In genomic region chr5:125336401-125336800, GRCh38 we compare ENCODE assay signal across 20 cellular contexts.
DNase-seq lines count a peak whose midpoint lies in the region; ATAC-seq, FAIRE-seq and TF ChIP-seq lines count a peak whose summit lies in the region.
"Had no signal": no experiment of that assay in that cellular context is flagged by ENCODE, and none has a peak within 500 bp of the region (broad histone marks: within the 10 kb centered on the region; RNA-seq: fewer than 3 reads in every experiment).

No MANE protein-coding gene starts in this region.

- H3K27me3 ChIP-seq in H1 (replicated peaks in 1 of 4; ENCODE audit: control insufficient read depth in 3 of 4, extremely low read depth in 1 of 4, insufficient read depth in 3 of 4, low read length in 3 of 4) (no peaks in the 10 kb centered on the region), neuronal stem cell (ENCODE audit: control insufficient read depth in 3 of 3, insufficient read depth in 3 of 3, low read depth in 1 of 3, low read length in 3 of 3) (no peaks in the 10 kb centered on the region)

- no peak overlapping the region for H4K5ac ChIP-seq in H1 (ENCODE audit: insufficient read length, low read depth, low read length)

- no peak for TF ChIP-seq CTCF in A549 (IDR thresholded peaks at IDR 0.05)
- no peak for TF ChIP-seq CTCF in H1 (IDR thresholded peaks at IDR 0.05; ENCODE audit: control extremely low read depth in 1 of 3, insufficient read depth in 1 of 3, low read depth in 1 of 3, low read length in 3 of 3)

- H2AFZ ChIP-seq in H1 (ENCODE audit: low read length) (peak overlapping the region; percentile 42; the same call in 1 of the 2 replicates), neuronal stem cell (ENCODE audit: low read length) (peak overlapping the region; percentile 73)

- no peak for TF ChIP-seq RAD21 in A549 (conservative IDR thresholded peaks at IDR 0.05 in 1 of 2, IDR thresholded peaks at IDR 0.05 in 1 of 2)
- no peak for TF ChIP-seq RAD21 in H1 (IDR thresholded peaks at IDR 0.05 in 1 of 2, conservative IDR thresholded peaks at IDR 0.05 in 1 of 2; ENCODE audit: low read depth in 2 of 2, low read length in 2 of 2)

- no peak overlapping the region for H4K91ac ChIP-seq in H1 (replicated peaks; ENCODE audit: insufficient read length, low read length)
- H4K91ac ChIP-seq in neuronal stem cell (ENCODE audit: low read depth, low read length, poor library complexity), result no peak overlapping the region

- H3K4me2 ChIP-seq in A549, result no peak overlapping the region
- no peak overlapping the region for H3K4me2 ChIP-seq in H1 (ENCODE audit: insufficient read depth in 1 of 2, low read depth in 2 of 2, low read length in 2 of 2)
- H3K4me2 ChIP-seq in neuronal stem cell (ENCODE audit: insufficient read depth, low read length, poor library complexity, severe bottlenecking), result no peak overlapping the region

- H2BK120ac ChIP-seq in H1 (replicated peaks; ENCODE audit: low read depth, low read length) (no peak overlapping the region), neuronal stem cell (ENCODE audit: low read depth, low read length) (no peak overlapping the region)

- no peak overlapping the region for H3K27ac ChIP-seq in A549
- no peak overlapping the region for H3K27ac ChIP-seq in H1 (ENCODE audit: low read depth, low read length)
- no peak overlapping the region for H3K27ac ChIP-seq in neuronal stem cell (replicated peaks; ENCODE audit: low read length)

- no peaks in the 10 kb centered on the region for H3K79me2 ChIP-seq in H1 (ENCODE audit: control insufficient read depth in 1 of 2, insufficient read depth in 2 of 2, low read length in 2 of 2)

- no peak overlapping the region for H3K56ac ChIP-seq in H1 (replicated peaks; ENCODE audit: insufficient read length, low read depth, low read length)

- FAIRE-seq in A549 (lab: Jason Lieb, UNC) (peak; percentile 7), H1 (lab: Jason Lieb, UNC) (no peak)
- FAIRE-seq: GM12891, GM18507, H54, HepG2, RCC 7860 had no signal

- H3K14ac ChIP-seq in H1 (ENCODE audit: insufficient read length), result no peak overlapping the region
- H3K14ac ChIP-seq in neuronal stem cell (ENCODE audit: low read length), result no peak overlapping the region

- WGBS in A549 (ENCODE audit: missing lambda C conversion rate), result 4% methylated on average over 2 of the region's 2 CpGs
- 50% methylated on average over 2 of the region's 2 CpGs; no CpG with 5 or more reads in 1 of the 2 experiments for WGBS in H1 (ENCODE audit: extremely low coverage in 1 of 2, insufficient coverage in 1 of 2, insufficient read length in 1 of 2, insufficient replicate concordance in 2 of 2, low coverage in 1 of 2, low lambda C conversion rate in 2 of 2, missing lambda C conversion rate in 1 of 2), 2 experiments
- WGBS in neuronal stem cell (ENCODE audit: extremely low coverage in 2 of 2, insufficient read length in 2 of 2, insufficient replicate concordance in 1 of 2), 2 donors, result no CpG with 5 or more reads among the region's 2 CpGs

- H3K36me3 ChIP-seq in H1 (ENCODE audit: control insufficient read depth in 2 of 4, insufficient read depth in 4 of 4, low read length in 3 of 4), result no peaks in the 10 kb centered on the region
- H3K36me3 ChIP-seq in neuronal stem cell (replicated peaks in 1 of 2; ENCODE audit: control insufficient read depth in 2 of 2, insufficient read depth in 2 of 2, low read length in 2 of 2), result no peaks in the 10 kb centered on the region

- no peaks in the 10 kb centered on the region for H3K23me2 ChIP-seq in H1 (ENCODE audit: low read depth, low read length)

- H2BK15ac ChIP-seq in H1 (ENCODE audit: low read length) (no peak overlapping the region), neuronal stem cell (ENCODE audit: low read length) (no peak overlapping the region)

- TF ChIP-seq POLR2A in A549 (IDR thresholded peaks at IDR 0.05; ENCODE audit: low read length) (no peak), H1 (IDR thresholded peaks at IDR 0.05; ENCODE audit: control extremely low read depth in 1 of 2, low read depth in 2 of 2, low read length in 2 of 2) (no peak)

- no peaks in the 10 kb centered on the region for H4K20me1 ChIP-seq in H1 (replicated peaks in 1 of 2; ENCODE audit: control insufficient read depth in 1 of 2, insufficient read depth in 2 of 2, low read length in 2 of 2)

- no peak overlapping the region for H2BK5ac ChIP-seq in H1 (ENCODE audit: low read depth, low read length)
- H2BK5ac ChIP-seq in neuronal stem cell (ENCODE audit: low read length), result no peak overlapping the region

- H3K79me1 ChIP-seq in H1 (ENCODE audit: low read depth, low read length) (no peaks in the 10 kb centered on the region), neuronal stem cell (ENCODE audit: low read depth, low read length) (no peaks in the 10 kb centered on the region)

- H4K8ac ChIP-seq in H1 (ENCODE audit: extremely low read depth, insufficient read depth, low read length), result no peak overlapping the region
- no peak overlapping the region for H4K8ac ChIP-seq in neuronal stem cell (ENCODE audit: low read depth, low read length)

- DNase-seq in A549 (ENCODE audit: low read depth in 1 of 2, low spot score in 1 of 2) (no peak), M059J (ENCODE audit: low read depth) (peak; percentile 34), H1 (ENCODE audit: low read depth in 1 of 2, low spot score in 2 of 2) (no peak), neuronal stem cell (ENCODE audit: low spot score) (no peak), SW480 (ENCODE audit: low spot score) (no peak)
- DNase-seq: AML-193, GF-D8, KG1, NCI-H146, NCI-H2081, NCI-H510A treated with DMSO at 0.1 percent for 48 hours, NCI-H82, Right ventricle myocardium superior had no signal

- H2BK20ac ChIP-seq in H1 (ENCODE audit: low read length), result no peak overlapping the region

- H3K4me1 ChIP-seq in A549 (no peaks in the 10 kb centered on the region), H1 (replicated peaks in 1 of 4; ENCODE audit: control insufficient read depth in 3 of 4, insufficient read depth in 4 of 4, low read length in 3 of 4) (peaks cover 0 to 9% (median 4%) of the 10 kb centered on the region in 4 experiments; a peak in 3 of 7 replicates), neuronal stem cell (ENCODE audit: control insufficient read depth in 2 of 2, insufficient read depth in 1 of 2, low read depth in 1 of 2, low read length in 2 of 2) (peaks cover 3 to 12% of the 10 kb centered on the region in 2 donors)

- H3K4ac ChIP-seq in H1 (replicated peaks; ENCODE audit: insufficient read length, low read depth, low read length) (no peak overlapping the region), neuronal stem cell (ENCODE audit: low read length) (no peak overlapping the region)

- CTCF ChIA-PET in A549 (lab: Yijun Ruan, JAX) (no interaction called here), H1 (lab: Charles Lee; ENCODE audit: partially characterized antibody) (no interaction called here)

- ATAC-seq in A549 (no peak), GM19455 (IDR thresholded peaks at IDR 0.05; ENCODE audit: unreplicated experiment) (no peak), HG02981 (IDR thresholded peaks at IDR 0.05; ENCODE audit: unreplicated experiment) (no peak)
- ATAC-seq: HepG2 had no signal

- no peak overlapping the region for H3K18ac ChIP-seq in H1 (ENCODE audit: extremely low read depth, low read length)
- no peak overlapping the region for H3K18ac ChIP-seq in neuronal stem cell (ENCODE audit: low read length)

- H3K9me3 ChIP-seq in A549 (no peaks in the 10 kb centered on the region), H1 (ENCODE audit: insufficient read depth in 2 of 2, low read depth in 1 of 2, low read length in 1 of 2) (no peaks in the 10 kb centered on the region), neuronal stem cell (replicated peaks in 1 of 2; ENCODE audit: control insufficient read depth in 2 of 2, insufficient read depth in 1 of 2, low read depth in 1 of 2, low read length in 2 of 2) (no peaks in the 10 kb centered on the region)

- H3K9ac ChIP-seq in H1 (replicated peaks in 1 of 4; ENCODE audit: extremely low read depth in 1 of 4, low read depth in 3 of 4, low read length in 3 of 4), result no peak overlapping the region
- H3K9ac ChIP-seq in neuronal stem cell (ENCODE audit: low read depth, low read length, poor library complexity), result no peak overlapping the region

- POLR2A ChIA-PET in A549 (lab: Yijun Ruan, JAX), result no interaction called here
- POLR2A ChIA-PET in H1 (lab: Charles Lee; ENCODE audit: partially characterized antibody), result no interaction called here

- no peak overlapping the region for H2BK12ac ChIP-seq in H1 (ENCODE audit: low read depth, low read length)
- no peak overlapping the region for H2BK12ac ChIP-seq in neuronal stem cell (ENCODE audit: low read length)

- TF ChIP-seq EP300 in A549 (IDR thresholded peaks at IDR 0.05) (no peak), H1 (IDR thresholded peaks at IDR 0.05; ENCODE audit: borderline replicate concordance in 1 of 2, low read depth in 2 of 2, low read length in 2 of 2) (no peak)

- H3K4me3 ChIP-seq in A549 (no peak overlapping the region), H1 (ENCODE audit: extremely low read depth in 1 of 4, insufficient read depth in 2 of 4, low read depth in 3 of 4, low read length in 4 of 4) (no peak overlapping the region), neuronal stem cell (ENCODE audit: low read length in 2 of 2) (no peak overlapping the region)

- no peak overlapping the region for H3K23ac ChIP-seq in H1 (ENCODE audit: insufficient read length)
- H3K23ac ChIP-seq in neuronal stem cell (ENCODE audit: low read depth, low read length, poor library complexity), result no peak overlapping the region

- H2AK5ac ChIP-seq in H1 (ENCODE audit: low read depth, low read length) (no peak overlapping the region), neuronal stem cell (ENCODE audit: low read depth, low read length) (no peak overlapping the region)

TF ChIP-seq in A549, 52 proteins besides CTCF, POLR2A, EP300 and RAD21 (continues in another document):
- TF ChIP-seq ZNF302 (CRISPR knock-in tag; IDR thresholded peaks at IDR 0.05) (no peak), HOXB5 (CRISPR knock-in tag; IDR thresholded peaks at IDR 0.05) (no peak), E2F6 (IDR thresholded peaks at IDR 0.05; ENCODE audit: borderline replicate concordance, low read depth) (no peak), EHF (CRISPR knock-in tag; IDR thresholded peaks at IDR 0.05) (no peak)

TF ChIP-seq in H1, 55 proteins besides CTCF, POLR2A, EP300 and RAD21:
- TF ChIP-seq EGR1 (IDR thresholded peaks at IDR 0.05; ENCODE audit: borderline replicate concordance, low read depth, low read length), result no peak
- no peak for TF ChIP-seq FOSL1 (IDR thresholded peaks at IDR 0.05; ENCODE audit: insufficient read depth, low read depth, low read length)
